ENCODE assay signal across 11 cellular contexts in genomic region chr6:163023700-163024099, GRCh38.
"Had no signal": no experiment of that assay in that cellular context is flagged by ENCODE, and none has a peak within 500 bp of the region (broad histone marks: within the 10 kb centered on the region; RNA-seq: fewer than 3 reads in every experiment).

No MANE protein-coding gene starts in this region.

- H3K27ac ChIP-seq: GM23248 had no signal

- H3K4me1 ChIP-seq: HAP-1 had no signal

- DNase-seq: GM23248, GOT3, H7, H9, HCEC 1CT, HFFc6 had no signal

- FAIRE-seq: H1, H54 had no signal

- H3K4me3 ChIP-seq: GM23248, GM23338, HAP-1 had no signal

- H3K36me3 ChIP-seq: HAP-1 had no signal

- ATAC-seq: GM23338, HCT116 had no signal
